ENCODE assay signal across 8 cellular contexts in genomic region chr6:49606696-49607390, GRCh38. TPM values are rescaled to one million over a fixed set of nuclear protein-coding genes. Genes with fewer than 3 reads are reported as not detected.
A peak's percentile ranks its signal among the peaks of the same experiment; 100 is the strongest.
DNase-seq lines count a peak whose midpoint lies in the region; ATAC-seq and TF ChIP-seq lines count a peak whose summit lies in the region.

No MANE protein-coding gene starts in this region.

- no peaks in the 10 kb centered on the region for H3K4me1 ChIP-seq in neural progenitor cell

- H3K9me3 Mint-ChIP-seq in Calu3 (ENCODE audit: low read depth, unreplicated experiment) (peaks cover 2% of the 10 kb centered on the region), neural progenitor cell (peaks cover 4% of the 10 kb centered on the region)

- H3K4me3 Mint-ChIP-seq in Calu3 (ENCODE audit: low read depth, unreplicated experiment) (no peak overlapping the region), neural progenitor cell (no peak overlapping the region)

- H3K36me3 Mint-ChIP-seq in Calu3 (ENCODE audit: insufficient read depth, unreplicated experiment) (no peaks in the 10 kb centered on the region), neural progenitor cell (no peaks in the 10 kb centered on the region)

- ATAC-seq in GM18907 (IDR thresholded peaks at IDR 0.05; ENCODE audit: unreplicated experiment) (peak; percentile 98), HG03060 (IDR thresholded peaks at IDR 0.05; ENCODE audit: low read depth, unreplicated experiment) (peak; percentile 95)

- no peaks in the 10 kb centered on the region for H3K36me3 ChIP-seq in neural progenitor cell

- H3K9me3 ChIP-seq in neural progenitor cell (ENCODE audit: low read depth) = no peaks in the 10 kb centered on the region

- H3K27ac Mint-ChIP-seq in Calu3 (ENCODE audit: unreplicated experiment) = no peak overlapping the region
- H3K27ac Mint-ChIP-seq in neural progenitor cell = no peak overlapping the region

- peak overlapping the region; percentile 30 for H2AFZ ChIP-seq in neural progenitor cell (replicated peaks)

- no peak overlapping the region for H3K9ac ChIP-seq in neural progenitor cell

- CTCF ChIA-PET in Calu3 (lab: Charles Lee) = interaction anchor here (1.1 to 5.1 kb wide), 3 partner anchors 37 to 75 kb away, joined by 3 to 26 read pairs (median 7); partner anchors contain the start of gene C6orf141

- no peak overlapping the region for H3K4me3 ChIP-seq in neural progenitor cell

- peak; percentile 42 for DNase-seq in Calu3
- peak; percentile 85 for DNase-seq in NCI-H146 (lab: John Stamatoyannopoulos, UW)
- DNase-seq in SW 1271 (lab: John Stamatoyannopoulos, UW) = peak; percentile 42 to 80
- peak; percentile 70 for DNase-seq in fibroblast of gingiva (ENCODE audit: low read depth)
- peak; percentile 84 for DNase-seq in neural progenitor cell (ENCODE audit: low spot score)
- no peak for DNase-seq in cortex of kidney (lab: John Stamatoyannopoulos, UW)

- intact Hi-C loops in Calu3 (cut with micrococcal nuclease; ENCODE audit: unreplicated experiment) = loop anchor here (1.0 to 5.0 kb wide), 2 partner anchors 75 to 145 kb away; partner anchors contain the start of genes CENPQ and MMUT

- no peaks in the 10 kb centered on the region for H3F3A ChIP-seq in neural progenitor cell (ENCODE audit: low read depth)

- H3K27me3 ChIP-seq in neural progenitor cell = no peaks in the 10 kb centered on the region

- peaks cover 11% of the 10 kb centered on the region for H3K4me1 Mint-ChIP-seq in Calu3 (ENCODE audit: low read depth, unreplicated experiment)
- peaks cover 5% of the 10 kb centered on the region for H3K4me1 Mint-ChIP-seq in neural progenitor cell

- no TSS peak for BruUV-seq in Calu3 (replicated peaks; lab: Mats Ljungman, UMichigan)

- H4K20me1 ChIP-seq in neural progenitor cell (ENCODE audit: low read depth) = no peaks in the 10 kb centered on the region

- peak; percentile 77 for TF ChIP-seq CTCF in Calu3 (IDR thresholded peaks at IDR 0.05; ENCODE audit: unreplicated experiment)
- peak; percentile 94 for TF ChIP-seq CTCF in neural progenitor cell (IDR thresholded peaks at IDR 0.05)

- H3K79me2 ChIP-seq in neural progenitor cell (ENCODE audit: low read depth) = no peaks in the 10 kb centered on the region

- no peak overlapping the region for H3K4me2 ChIP-seq in neural progenitor cell

- H3K27me3 Mint-ChIP-seq in Calu3 (ENCODE audit: unreplicated experiment) (no peaks in the 10 kb centered on the region), neural progenitor cell (ENCODE audit: insufficient read depth, low read depth) (no peaks in the 10 kb centered on the region)

- H3K27ac ChIP-seq in neural progenitor cell = no peak overlapping the region

RNA-seq across cellular contexts. Expression of gene RHAG, which starts 29.8 kb away (rescaled TPM):
- total RNA-seq in Calu3 (2022) (not detected in 2 replicates), neural progenitor cell (ENCODE audit: low replicate concordance) (not detected in 2 replicates)

RNA-seq across cellular contexts. Expression of gene C6orf141, which starts 56.4 kb away (rescaled TPM):
- total RNA-seq in Calu3 (2022) (60.9 and 74.2 TPM in 2 replicates), neural progenitor cell (ENCODE audit: low replicate concordance) (87.2 and 97.2 TPM in 2 replicates)
